ENCODE assay signal across 22 cellular contexts in the genomic region with DNA sequence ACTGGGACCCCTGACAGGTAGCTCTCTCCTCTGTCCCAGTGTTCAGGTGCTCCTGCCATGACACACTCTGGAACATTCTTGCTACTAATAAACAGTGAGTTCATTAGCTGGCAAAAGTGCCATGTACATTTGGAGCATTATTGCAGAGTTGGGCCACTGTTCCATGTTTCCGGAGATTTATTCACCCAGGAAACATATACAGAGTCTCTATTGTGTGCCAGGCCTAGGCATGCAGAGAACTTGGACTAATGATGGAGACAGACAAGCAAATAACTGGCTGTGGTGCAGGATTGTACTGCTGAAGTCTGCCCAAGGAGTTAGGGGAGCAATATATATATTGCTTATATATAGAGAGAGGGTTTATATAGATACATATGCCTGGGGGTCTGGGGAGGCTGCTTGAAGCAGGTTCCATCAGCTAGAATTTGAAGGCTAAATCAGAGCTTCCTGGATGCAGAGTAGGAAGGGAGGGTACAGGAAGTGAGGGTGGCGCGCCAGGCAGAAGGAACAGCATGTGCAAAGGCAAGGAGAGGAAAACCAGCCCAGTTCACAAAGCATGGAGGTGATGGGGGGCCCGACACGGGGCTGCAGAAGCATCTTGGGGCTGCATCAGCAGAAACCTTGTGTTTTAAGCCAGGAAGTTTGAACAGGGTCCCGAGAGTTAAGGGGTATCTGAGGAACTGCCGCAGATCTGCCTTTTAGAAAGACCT. TPM values are rescaled to one million over a fixed set of nuclear protein-coding genes. Genes with fewer than 3 reads are reported as not detected.
DNase-seq lines count a peak whose midpoint lies in the region; ATAC-seq, FAIRE-seq and TF ChIP-seq lines count a peak whose summit lies in the region.
"Had no signal": no experiment of that assay in that cellular context is flagged by ENCODE, and none has a peak within 500 bp of the region (broad histone marks: within the 10 kb centered on the region; RNA-seq: fewer than 3 reads in every experiment).

No MANE protein-coding gene starts in this region.

- intact Hi-C loops in esophagus muscularis mucosa (cut with DNase I), result no loop called here

- peak; percentile 5 for FAIRE-seq in urothelium cell line (lab: Jason Lieb, UNC)
- FAIRE-seq: GM19239, H54, HTR-8/SVneo had no signal

- H3K27me3 ChIP-seq in Loucy (ENCODE audit: insufficient read depth, low read length, poor library complexity, severe bottlenecking) (no peaks in the 10 kb centered on the region), esophagus muscularis mucosa (no peaks in the 10 kb centered on the region)
- H3K27me3 ChIP-seq: BE2C, SJSA1 had no signal

- WGBS in esophagus muscularis mucosa, result 87% methylated on average over 7 of the region's 7 CpGs

- peak overlapping the region in 3 of 4 donors; percentile 41 to 82 (median 77) for H3K27ac ChIP-seq in esophagus muscularis mucosa (replicated peaks in 1 of 4)
- H3K27ac ChIP-seq: HL-60, SJSA1 had no signal

- H4K20me1 ChIP-seq in Loucy (ENCODE audit: insufficient read depth, low read length, poor library complexity, severe bottlenecking), result no peaks in the 10 kb centered on the region

- TF ChIP-seq CTCF in Loucy (conservative IDR thresholded peaks at IDR 0.05; ENCODE audit: low read length) (no peak), esophagus muscularis mucosa (IDR thresholded peaks at IDR 0.05) (no peak)

- DNase-seq in esophagus muscularis mucosa (ENCODE audit: extremely low spot score) (peak; percentile 62), pons (ENCODE audit: low spot score) (peak; percentile 75), urothelium cell line (ENCODE audit: low spot score) (no peak), SW 1271 (lab: John Stamatoyannopoulos, UW) (no peak), GOT3 (lab: John Stamatoyannopoulos, UW) (no peak)
- DNase-seq: BE2C; Calu3; CD4-positive, alpha-beta T cell; DMS53; KBM-7; NCI-H1436 treated with DMSO at 0.1 percent for 48 hours; NCI-H2029 treated with DMSO at 0.1 percent for 48 hours; NCI-H510A; NCI-H774; PC-9 had no signal

- H3F3A ChIP-seq in Loucy (ENCODE audit: low read depth), result no peaks in the 10 kb centered on the region

- H3K36me3 ChIP-seq in Loucy (ENCODE audit: insufficient read depth, low read length) (no peaks in the 10 kb centered on the region), esophagus muscularis mucosa (no peaks in the 10 kb centered on the region)
- H3K36me3 ChIP-seq: BE2C, SJSA1 had no signal

- H3K4me1 ChIP-seq in Loucy (ENCODE audit: insufficient read depth, low read length, poor library complexity, severe bottlenecking) (peaks cover 11% of the 10 kb centered on the region), esophagus muscularis mucosa (peaks cover 29 to 43% (median 38%) of the 10 kb centered on the region in 4 donors)
- H3K4me1 ChIP-seq: BE2C had no signal

- no peaks in the 10 kb centered on the region for H3K9me3 ChIP-seq in Loucy (ENCODE audit: insufficient read depth, low read depth, low read length)
- H3K9me3 ChIP-seq in esophagus muscularis mucosa, result no peaks in the 10 kb centered on the region
- H3K9me3 ChIP-seq: BE2C, SJSA1 had no signal

- TF ChIP-seq POLR2A in esophagus muscularis mucosa (IDR thresholded peaks at IDR 0.05; ENCODE audit: low read depth), result no peak

- no peak for ATAC-seq in HG03108 (IDR thresholded peaks at IDR 0.05; ENCODE audit: unreplicated experiment)

- H3K9me2 ChIP-seq in Loucy (replicated peaks; ENCODE audit: low read depth, low read length), result no peaks in the 10 kb centered on the region

- no peak overlapping the region for H3K9ac ChIP-seq in Loucy (ENCODE audit: low read depth, low read length, poor library complexity, severe bottlenecking)

- no peak for TF ChIP-seq EP300 in esophagus muscularis mucosa (IDR thresholded peaks at IDR 0.05)

- no peak overlapping the region for H3K4me2 ChIP-seq in Loucy (ENCODE audit: low read depth, low read length, poor library complexity, severe bottlenecking)

- H2AFZ ChIP-seq in Loucy (ENCODE audit: low read length), result peak overlapping the region; percentile 8
- H2AFZ ChIP-seq: PC-9 had no signal

- no peaks in the 10 kb centered on the region for H3K79me2 ChIP-seq in Loucy (ENCODE audit: insufficient read depth, low read length)

- H3K4me3 ChIP-seq in Loucy (ENCODE audit: low read length, poor library complexity, severe bottlenecking) (no peak overlapping the region), esophagus muscularis mucosa (no peak overlapping the region)
- H3K4me3 ChIP-seq: SJSA1 had no signal

RNA-seq across cellular contexts. Expression of a gene that starts 22.7 kb away (rescaled TPM):
- total RNA-seq in esophagus muscularis mucosa, result 10 to 100 TPM; 18.7 to 27.9 (median 26.6) TPM

Comparison
In these comparisons a context has a peak if more than half of its experiments do, and no peak if none do; other contexts are left out.
1. DNase-seq: peak in esophagus muscularis mucosa (single experiment) and pons (single experiment); none in urothelium cell line (single experiment), SW 1271 (0 of 2) and GOT3 (single experiment).